ENCODE assay signal across 13 cellular contexts in the genomic region with DNA sequence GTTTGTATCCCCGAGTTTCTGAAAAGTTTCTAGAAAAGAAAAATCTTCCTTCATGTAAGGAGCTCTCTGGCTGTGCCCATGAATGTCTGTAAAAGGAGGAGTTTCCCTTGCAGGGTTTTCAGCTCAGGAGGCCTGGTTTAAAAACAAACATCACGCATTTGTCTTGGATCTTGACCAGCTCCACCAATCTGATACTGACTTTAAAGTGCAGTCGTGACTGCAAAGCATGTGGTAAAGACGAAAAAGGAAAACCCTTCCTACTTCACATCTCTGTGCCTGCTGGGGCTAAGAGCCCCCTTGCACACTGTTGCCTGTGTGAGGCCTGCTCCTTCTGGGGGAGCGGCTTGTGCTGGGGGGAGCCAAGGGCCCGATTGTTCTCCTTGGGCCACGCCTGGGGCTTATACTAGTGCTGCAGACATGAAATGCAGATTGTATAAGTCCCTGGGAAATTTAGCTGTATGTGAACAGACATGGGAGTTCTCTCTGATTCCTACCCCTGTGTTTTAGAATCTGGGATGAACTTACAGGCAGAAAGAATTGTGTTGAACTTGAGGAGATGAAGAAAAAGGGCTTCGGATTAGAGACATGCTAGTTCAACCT.
A peak's percentile ranks its signal among the peaks of the same experiment; 100 is the strongest.
DNase-seq lines count a peak whose midpoint lies in the region; ATAC-seq and TF ChIP-seq lines count a peak whose summit lies in the region.
"Had no signal": no experiment of that assay in that cellular context is flagged by ENCODE, and none has a peak within 500 bp of the region (broad histone marks: within the 10 kb centered on the region; RNA-seq: fewer than 3 reads in every experiment).

No MANE protein-coding gene starts in this region.

- no peak for TF ChIP-seq EP300 in stomach (IDR thresholded peaks at IDR 0.05)

- H3K27me3 ChIP-seq in stomach: no peaks in the 10 kb centered on the region
- H3K27me3 ChIP-seq: neutrophil had no signal

- TF ChIP-seq CTCF in choroid plexus epithelial cell (conservative IDR thresholded peaks at IDR 0.05; ENCODE audit: low read depth, low read length) (no peak), stomach (IDR thresholded peaks at IDR 0.05) (no peak)

- DNase-seq in NCI-H2196 (lab: John Stamatoyannopoulos, UW; ENCODE audit: unreplicated experiment) (peak; percentile 15), choroid plexus epithelial cell (ENCODE audit: low read depth) (peak; percentile 86), left colon (no peak), stomach (peak; percentile 66), NCI-H1105 treated with DMSO at 0.1 percent for 48 hours (lab: John Stamatoyannopoulos, UW) (no peak), DMS53 treated with DMSO at 0.1 percent for 48 hours (lab: John Stamatoyannopoulos, UW; ENCODE audit: unreplicated experiment) (no peak)
- DNase-seq: activated T-cell treated with anti-CD3 and anti-CD28 coated beads, Interleukin-2, amount 50 U/mL, for 48 hours; CD4-positive, CD25-positive, alpha-beta regulatory T cell; KBM-7; NCI-H2029 treated with DMSO at 0.1 percent for 48 hours had no signal

- ATAC-seq in left colon (peak; percentile 72), HG03354 (IDR thresholded peaks at IDR 0.05; ENCODE audit: poor library complexity, severe bottlenecking, unreplicated experiment) (no peak), HG02642 (IDR thresholded peaks at IDR 0.05; ENCODE audit: poor library complexity, unreplicated experiment) (no peak)

- peak overlapping the region; percentile 80 to 93 (median 82) for H3K27ac ChIP-seq in stomach
- H3K27ac ChIP-seq: neutrophil had no signal

- intact Hi-C loops in left colon (cut with DNase I, micrococcal nuclease) (no loop called here), stomach (cut with DNase I; ENCODE audit: low total_unique reads) (no loop called here)

- 24 to 37% (median 32%) methylated on average over 8 of the region's 8 CpGs for WGBS in stomach, 5 donors

- H3K4me3 ChIP-seq in choroid plexus epithelial cell (ENCODE audit: low read depth, low read length) (no peak overlapping the region), stomach (no peak overlapping the region)

- no peaks in the 10 kb centered on the region for H3K36me3 ChIP-seq in stomach
- H3K36me3 ChIP-seq: neutrophil had no signal

- no peak for TF ChIP-seq POLR2A in stomach (IDR thresholded peaks at IDR 0.05)

- H3K4me1 ChIP-seq in stomach: peaks cover 3 to 31% (median 16%) of the 10 kb centered on the region in 4 donors

- H3K9me3 ChIP-seq in stomach: peaks cover 0 to 11% (median 5%) of the 10 kb centered on the region in 4 donors
- H3K9me3 ChIP-seq: neutrophil had no signal

Comparison
In these comparisons a context has a peak if more than half of its experiments do, and no peak if none do; other contexts are left out.
1. DNase-seq: peak in NCI-H2196 (single experiment), choroid plexus epithelial cell (single experiment) and stomach (single experiment); none in left colon (0 of 2), NCI-H1105 treated with DMSO at 0.1 percent for 48 hours (single experiment) and DMS53 treated with DMSO at 0.1 percent for 48 hours (single experiment).